Comparison of ENCODE assay signal across 8 cellular contexts in genomic region chr18:26091047-26091630, GRCh38. TPM values are rescaled to one million over a fixed set of nuclear protein-coding genes. Genes with fewer than 3 reads are reported as not detected.
DNase-seq lines count a peak whose midpoint lies in the region; ATAC-seq and TF ChIP-seq lines count a peak whose summit lies in the region.

No MANE protein-coding gene starts in this region.

- no peaks in the 10 kb centered on the region for H3K9me3 Mint-ChIP-seq in activated CD4-positive, alpha-beta T cell treated with anti-CD3 and anti-CD28 coated beads, Interleukin-2, amount 10 ng/mL, durations not matched to agents 24 days and 14 days
- H3K9me3 Mint-ChIP-seq in activated naive CD4-positive, alpha-beta T cell treated with anti-CD3 and anti-CD28 coated beads, Interleukin-2, amount 10 ng/mL, durations not matched to agents 7 days and 5 days, result no peaks in the 10 kb centered on the region

- H3K27me3 Mint-ChIP-seq in activated CD4-positive, alpha-beta T cell treated with anti-CD3 and anti-CD28 coated beads, Interleukin-2, amount 10 ng/mL, durations not matched to agents 24 days and 14 days, result no peaks in the 10 kb centered on the region
- peaks cover 6% of the 10 kb centered on the region for H3K27me3 Mint-ChIP-seq in activated naive CD4-positive, alpha-beta T cell treated with anti-CD3 and anti-CD28 coated beads, Interleukin-2, amount 10 ng/mL, durations not matched to agents 7 days and 5 days

- peak overlapping the region; percentile 88 for H3K4me3 ChIP-seq in HFF-Myc (replicated peaks; ENCODE audit: low read depth, low read length)
- peak overlapping the region; percentile 97 for H3K4me3 ChIP-seq in MG63
- H3K4me3 ChIP-seq in skeletal muscle cell (ENCODE audit: low read depth, low read length), result peak overlapping the region; percentile 84

- no peak for TF ChIP-seq CTCF in HFF-Myc (IDR thresholded peaks at IDR 0.05; ENCODE audit: low read depth, low read length, missing control alignments)

- peaks cover 14% of the 10 kb centered on the region for H3K36me3 Mint-ChIP-seq in activated CD4-positive, alpha-beta T cell treated with anti-CD3 and anti-CD28 coated beads, Interleukin-2, amount 10 ng/mL, durations not matched to agents 24 days and 14 days (ENCODE audit: low read depth)
- peaks cover 18% of the 10 kb centered on the region for H3K36me3 Mint-ChIP-seq in activated naive CD4-positive, alpha-beta T cell treated with anti-CD3 and anti-CD28 coated beads, Interleukin-2, amount 10 ng/mL, durations not matched to agents 7 days and 5 days

- no peaks in the 10 kb centered on the region for H3K9me3 ChIP-seq in MG63

- intact Hi-C loops in activated CD4-positive, alpha-beta T cell treated with anti-CD3 and anti-CD28 coated beads, Interleukin-2, amount 10 ng/mL, durations not matched to agents 24 days and 14 days (cut with micrococcal nuclease), result loop anchor here (10.0 kb wide), 1 partner anchor 454 kb away; the partner anchor contains the start of gene KCTD1
- intact Hi-C loops in left ventricle myocardium superior (cut with micrococcal nuclease), result no loop called here

- H3K36me3 ChIP-seq in MG63, result peaks cover 15% of the 10 kb centered on the region

- peak; percentile 40 for ATAC-seq in left ventricle myocardium superior

- H3K4me3 Mint-ChIP-seq in activated CD4-positive, alpha-beta T cell treated with anti-CD3 and anti-CD28 coated beads, Interleukin-2, amount 10 ng/mL, durations not matched to agents 24 days and 14 days, result peak overlapping the region; percentile 97
- H3K4me3 Mint-ChIP-seq in activated naive CD4-positive, alpha-beta T cell treated with anti-CD3 and anti-CD28 coated beads, Interleukin-2, amount 10 ng/mL, durations not matched to agents 7 days and 5 days, result peak overlapping the region; percentile 93

- peaks cover 19% of the 10 kb centered on the region for H3K4me1 Mint-ChIP-seq in activated CD4-positive, alpha-beta T cell treated with anti-CD3 and anti-CD28 coated beads, Interleukin-2, amount 10 ng/mL, durations not matched to agents 24 days and 14 days
- peaks cover 37% of the 10 kb centered on the region for H3K4me1 Mint-ChIP-seq in activated naive CD4-positive, alpha-beta T cell treated with anti-CD3 and anti-CD28 coated beads, Interleukin-2, amount 10 ng/mL, durations not matched to agents 7 days and 5 days

- peak overlapping the region; percentile 97 for H3K27ac Mint-ChIP-seq in activated CD4-positive, alpha-beta T cell treated with anti-CD3 and anti-CD28 coated beads, Interleukin-2, amount 10 ng/mL, durations not matched to agents 24 days and 14 days
- H3K27ac Mint-ChIP-seq in activated naive CD4-positive, alpha-beta T cell treated with anti-CD3 and anti-CD28 coated beads, Interleukin-2, amount 10 ng/mL, durations not matched to agents 7 days and 5 days, result peak overlapping the region; percentile 97

- no peak for DNase-seq in activated CD4-positive, alpha-beta T cell treated with anti-CD3 and anti-CD28 coated beads, Interleukin-2, amount 10 ng/mL, durations not matched to agents 24 days and 14 days
- DNase-seq in activated CD4-positive, alpha-beta T cell treated with anti-CD3 and anti-CD28 coated beads, Interleukin-2, amount 50 U/mL, for 1 hour, result no peak
- peak; percentile 32 for DNase-seq in HFF-Myc (ENCODE audit: extremely low read depth, low read depth)
- peak; percentile 74 for DNase-seq in MG63
- no peak for DNase-seq in activated naive CD4-positive, alpha-beta T cell treated with anti-CD3 and anti-CD28 coated beads, Interleukin-2, amount 10 ng/mL, durations not matched to agents 7 days and 5 days
- peak; percentile 82 for DNase-seq in left ventricle myocardium superior
- no peak for DNase-seq in skeletal muscle cell (ENCODE audit: low read depth)
- no peak for DNase-seq in stimulated activated CD4-positive, alpha-beta T cell treated with anti-CD3 and anti-CD28 coated beads, Interleukin-2, amount 100 ng/mL, for 24 hours

- no peaks in the 10 kb centered on the region for H3K27me3 ChIP-seq in MG63

- CTCF ChIA-PET in activated naive CD4-positive, alpha-beta T cell treated with anti-CD3 and anti-CD28 coated beads, Interleukin-2, amount 10 ng/mL, durations not matched to agents 7 days and 5 days (lab: Charles Lee), result interaction anchor here (0.9 kb wide), 1 partner anchor 125 kb away, joined by 5 read pairs; no protein-coding TSS in a partner anchor

RNA-seq across cellular contexts. Expression of gene SS18, which starts 0.7 kb away (rescaled TPM):
- 66.2 and 70.8 TPM in 2 replicates for total RNA-seq in activated CD4-positive, alpha-beta T cell treated with anti-CD3 and anti-CD28 coated beads, Interleukin-2, amount 10 ng/mL, durations not matched to agents 24 days and 14 days
- total RNA-seq in MG63 (2014; rRNA removed; shearing (Covaris generic); ENCODE audit: low replicate concordance), result 58.2 and 60.1 TPM in 2 replicates
- 30.3 TPM for total RNA-seq in left ventricle myocardium superior

RNA-seq across cellular contexts. Expression of gene PSMA8, which starts 42.5 kb away (rescaled TPM):
- 0.80 and 0.93 TPM in 2 replicates for total RNA-seq in activated CD4-positive, alpha-beta T cell treated with anti-CD3 and anti-CD28 coated beads, Interleukin-2, amount 10 ng/mL, durations not matched to agents 24 days and 14 days
- total RNA-seq in MG63 (2014; rRNA removed; shearing (Covaris generic); ENCODE audit: low replicate concordance), result 0.23 TPM in 1 of 2 replicates, not detected in the other
- 0.20 TPM for total RNA-seq in left ventricle myocardium superior

Comparison
In these comparisons a context has a peak if more than half of its experiments do, and no peak if none do; other contexts are left out.
1. DNase-seq: peak in HFF-Myc (single experiment), MG63 (single experiment) and left ventricle myocardium superior (single experiment); none in activated CD4-positive, alpha-beta T cell treated with anti-CD3 and anti-CD28 coated beads, Interleukin-2, amount 10 ng/mL, durations not matched to agents 24 days and 14 days (single experiment), activated CD4-positive, alpha-beta T cell treated with anti-CD3 and anti-CD28 coated beads, Interleukin-2, amount 50 U/mL, for 1 hour (single experiment), activated naive CD4-positive, alpha-beta T cell treated with anti-CD3 and anti-CD28 coated beads, Interleukin-2, amount 10 ng/mL, durations not matched to agents 7 days and 5 days (single experiment), skeletal muscle cell (single experiment) and stimulated activated CD4-positive, alpha-beta T cell treated with anti-CD3 and anti-CD28 coated beads, Interleukin-2, amount 100 ng/mL, for 24 hours (0 of 2).
2. Peak in every context shown above with its lines, with median percentiles within 50 percentile points of each other: H3K4me3 ChIP-seq.